12 cellular contexts compared by ENCODE assay signal in the genomic region with DNA sequence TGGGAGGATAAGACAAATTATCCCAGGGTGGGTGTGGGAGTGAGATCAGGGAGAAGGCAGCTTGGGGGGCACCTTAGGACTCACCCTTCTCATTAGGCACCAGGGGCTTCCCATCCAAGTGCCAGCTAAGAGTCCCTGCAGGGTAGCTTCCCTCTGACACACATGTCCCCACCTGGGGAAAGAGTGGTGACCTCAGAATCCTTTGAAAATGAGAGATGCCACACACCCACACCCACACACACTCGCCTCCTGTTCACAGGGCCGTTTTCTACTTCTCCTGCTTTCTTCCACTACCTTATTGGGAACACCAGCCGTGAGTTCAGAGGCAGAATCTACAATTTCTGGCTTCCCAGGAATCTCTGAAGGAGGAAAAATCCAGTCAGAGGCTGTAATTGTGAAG. TPM values are rescaled to one million over a fixed set of nuclear protein-coding genes. Genes with fewer than 3 reads are reported as not detected.
A peak's percentile ranks its signal among the peaks of the same experiment; 100 is the strongest.
DNase-seq lines count a peak whose midpoint lies in the region; ATAC-seq, FAIRE-seq and TF ChIP-seq lines count a peak whose summit lies in the region.
"Had no signal": no experiment of that assay in that cellular context is flagged by ENCODE, and none has a peak within 500 bp of the region (broad histone marks: within the 10 kb centered on the region; RNA-seq: fewer than 3 reads in every experiment).

No MANE protein-coding gene starts in this region.

- ATAC-seq in HepG2 (no peak), right lobe of liver (no peak), GM21526 (IDR thresholded peaks at IDR 0.05; ENCODE audit: low FRiP score, unreplicated experiment) (no peak)
- ATAC-seq in effector memory CD8-positive, alpha-beta T cell (replicated peaks): no peak
- ATAC-seq: left colon had no signal

- no peak overlapping the region for H2AFZ ChIP-seq in HepG2 (ENCODE audit: low read length)

- no peak overlapping the region for H3K27ac ChIP-seq in HepG2 (ENCODE audit: extremely low read length, insufficient read depth, low read length)
- H3K27ac ChIP-seq in right lobe of liver: peak overlapping the region in 1 of 3 donors; percentile 33
- H3K27ac ChIP-seq in neutrophil: peak overlapping the region; percentile 97

- no peak for TF ChIP-seq RAD21 in HepG2 (CRISPR knock-in tag; IDR thresholded peaks at IDR 0.05)

- peaks cover 42 to 54% of the 10 kb centered on the region in 2 donors for H3K4me1 Mint-ChIP-seq in effector memory CD8-positive, alpha-beta T cell (ENCODE audit: low read depth in 2 of 2)

- in situ Hi-C loops in HepG2 (cut with HindIII; ENCODE audit: extremely low pct_ligation_motif_present, low pct_unique_long_range_greater_than_20kb): no loop called here

- H3K4me1 ChIP-seq in HepG2 (ENCODE audit: insufficient read depth, low read length): peaks cover 15% of the 10 kb centered on the region
- peaks cover 0 to 10% (median 0%) of the 10 kb centered on the region in 4 donors for H3K4me1 ChIP-seq in right lobe of liver
- H3K4me1 ChIP-seq in neutrophil (ENCODE audit: control insufficient read depth in 1 of 2, insufficient read depth in 1 of 2, low read depth in 1 of 2, low read length in 1 of 2): peaks cover 36 to 48% of the 10 kb centered on the region in 2 experiments

- no TSS peak for BruUV-seq in HepG2 (replicated peaks; lab: Mats Ljungman, UMichigan)

- CTCF ChIA-PET in HepG2 (lab: Yijun Ruan, JAX; ENCODE audit: low intra/inter-chr PET ratio, low total read pairs): no interaction called here

- intact Hi-C loops in HepG2 (cut with micrococcal nuclease; ENCODE audit: unreplicated experiment) (no loop called here), right lobe of liver (cut with DNase I) (no loop called here)

- TF ChIP-seq CTCF in HepG2 (CRISPR knock-in tag; IDR thresholded peaks at IDR 0.05) (no peak), right lobe of liver (IDR thresholded peaks at IDR 0.05) (no peak), neutrophil (IDR thresholded peaks at IDR 0.05) (no peak)

- POLR2A ChIA-PET in HepG2 (lab: Yijun Ruan, JAX): interaction anchor here (0.6 to 2.4 kb wide), 5 partner anchors 10 to 65 kb away, joined by 3 to 18 read pairs (median 4); a partner anchor contains a TSS

- 96% methylated on average over 3 of the region's 3 CpGs for WGBS in HepG2 (ENCODE audit: low lambda C conversion rate)
- 70% methylated on average over 3 of the region's 3 CpGs for WGBS in right lobe of liver (ENCODE audit: insufficient coverage, low coverage, low lambda C conversion rate, missing lambda C conversion rate)

- peaks cover 62% of the 10 kb centered on the region for H3K36me3 Mint-ChIP-seq in effector memory CD8-positive, alpha-beta T cell (ENCODE audit: insufficient read depth)

- H3K4me2 ChIP-seq in HepG2 (ENCODE audit: low read depth, low read length): no peak overlapping the region

- H3K36me3 ChIP-seq in HepG2 (replicated peaks in 1 of 2; ENCODE audit: control insufficient read depth in 1 of 2, insufficient read depth in 2 of 2, low read length in 2 of 2) (peaks cover 27 to 50% of the 10 kb centered on the region in 2 experiments), right lobe of liver (peaks cover 0 to 7% (median 0%) of the 10 kb centered on the region in 4 donors), neutrophil (peaks cover 67% of the 10 kb centered on the region)

- no peak overlapping the region for H3K4me3 Mint-ChIP-seq in effector memory CD8-positive, alpha-beta T cell
- H3K4me3 Mint-ChIP-seq: B cell had no signal

- H3K9me3 Mint-ChIP-seq in effector memory CD8-positive, alpha-beta T cell: no peaks in the 10 kb centered on the region

- H3K9me3 ChIP-seq in HepG2 (ENCODE audit: low read length): no peaks in the 10 kb centered on the region
- H3K9me3 ChIP-seq in right lobe of liver: no peaks in the 10 kb centered on the region
- H3K9me3 ChIP-seq in neutrophil: no peaks in the 10 kb centered on the region

- H3K9ac ChIP-seq in HepG2 (ENCODE audit: insufficient read depth, low read depth, low read length): no peak overlapping the region

- no peak for FAIRE-seq in HepG2 (lab: Jason Lieb, UNC)
- FAIRE-seq: endothelial cell of umbilical vein had no signal

- no peak for DNase-seq in HepG2 (ENCODE audit: low spot score)
- DNase-seq in right lobe of liver: no peak
- DNase-seq in effector memory CD8-positive, alpha-beta T cell: no peak
- no peak for DNase-seq in NCI-H1105 treated with DMSO at 0.1 percent for 48 hours (lab: John Stamatoyannopoulos, UW)
- no peak for DNase-seq in NCI-H446 treated with DMSO at 0.1 percent for 48 hours (lab: John Stamatoyannopoulos, UW)
- no peak for DNase-seq in SIG-M5 treated with dmso at 0.1 percent for 504 hours (lab: John Stamatoyannopoulos, UW; ENCODE audit: unreplicated experiment)
- DNase-seq: left colon, NCI-H226 had no signal

- H4K20me1 ChIP-seq in HepG2 (ENCODE audit: insufficient read depth, low read length): no peaks in the 10 kb centered on the region

- H3K4me3 ChIP-seq in HepG2 (replicated peaks in 1 of 3; ENCODE audit: insufficient read depth in 1 of 3, low read depth in 2 of 3, low read length in 3 of 3) (no peak overlapping the region), right lobe of liver (no peak overlapping the region), neutrophil (ENCODE audit: low read depth in 1 of 2, low read length in 1 of 2) (no peak overlapping the region)

- peaks cover 20% of the 10 kb centered on the region for H3K79me2 ChIP-seq in HepG2 (ENCODE audit: insufficient read depth, low read length)

- H3K27ac Mint-ChIP-seq in effector memory CD8-positive, alpha-beta T cell: peak overlapping the region; percentile 46 to 75

- TF ChIP-seq POLR2A in HepG2 (IDR thresholded peaks at IDR 0.05; ENCODE audit: insufficient read depth in 1 of 2, low read depth in 2 of 2, low read length in 2 of 2): 0 out of 4 replicates have a peak, but pooled peaks of 1 of the 2 experiments have one; percentile 30
- no peak for TF ChIP-seq POLR2A in right lobe of liver (IDR thresholded peaks at IDR 0.05)

- H3K27me3 Mint-ChIP-seq in effector memory CD8-positive, alpha-beta T cell: no peaks in the 10 kb centered on the region
- H3K27me3 Mint-ChIP-seq: B cell had no signal

- no peaks in the 10 kb centered on the region for H3K27me3 ChIP-seq in HepG2 (ENCODE audit: control insufficient read depth in 1 of 2, insufficient read depth in 2 of 2, low read length in 2 of 2)
- H3K27me3 ChIP-seq in right lobe of liver: no peaks in the 10 kb centered on the region
- no peaks in the 10 kb centered on the region for H3K27me3 ChIP-seq in neutrophil

- no peak for TF ChIP-seq EP300 in HepG2 (IDR thresholded peaks at IDR 0.05; ENCODE audit: low read depth in 2 of 2, low read length in 2 of 2)
- no peak for TF ChIP-seq EP300 in HepG2 (CRISPR knock-in tag; IDR thresholded peaks at IDR 0.05; ENCODE audit: borderline replicate concordance)

RNA-seq across cellular contexts. Expression of a gene that starts 1.0 kb away (rescaled TPM):
- total RNA-seq in HepG2 (2016; rRNA removed; fragmentation: Illumina TruSeq; extraction: Trizol) (0.41 and 1.9 TPM in 2 replicates), right lobe of liver (1 to 10 TPM in 4 of 6 experiments, under 1 TPM in 2; 0.81 to 3.4 (median 1.8) TPM)
- 2.6 and 2.7 TPM in 2 replicates for total RNA-seq in HepG2 (2016; cell fraction: cytosol; rRNA removed; fragmentation: Illumina TruSeq; extraction: Trizol; ENCODE audit: low read depth)
- 0.62 and 1.6 TPM in 2 replicates for total RNA-seq in HepG2 (2016; cell fraction: insoluble cytoplasmic fraction; rRNA removed; fragmentation: Illumina TruSeq; extraction: Trizol)
- total RNA-seq in HepG2 (2016; cell fraction: membrane; rRNA removed; fragmentation: Illumina TruSeq; extraction: Trizol): 1.0 and 1.2 TPM in 2 replicates
- 2.8 and 4.0 TPM in 2 replicates for total RNA-seq in HepG2 (2016; cell fraction: nucleus; rRNA removed; fragmentation: Illumina TruSeq; extraction: Trizol)
- polyA plus RNA-seq in HepG2 (2011; rRNA removed): 5.1 and 5.7 TPM in 2 replicates
- polyA plus RNA-seq in HepG2 (2011; cell fraction: cytosol; rRNA removed): 0.83 and 1.4 TPM in 2 replicates
- 50.1 and 67.3 TPM in 2 replicates for polyA plus RNA-seq in HepG2 (2011; cell fraction: nucleus; rRNA removed)
- 8.4 and 12.5 TPM in 2 replicates for polyA plus RNA-seq in HepG2 (2012)
- polyA plus RNA-seq in HepG2 (2016; cell fraction: cytosol; fragmentation: Illumina TruSeq; extraction: Trizol; ENCODE audit: low read depth): 1.2 and 1.8 TPM in 2 replicates
- 0.76 and 1.1 TPM in 2 replicates for polyA plus RNA-seq in HepG2 (2016; cell fraction: insoluble cytoplasmic fraction; fragmentation: Illumina TruSeq; extraction: Trizol; ENCODE audit: low read depth)
- polyA plus RNA-seq in HepG2 (2016; cell fraction: membrane; fragmentation: Illumina TruSeq; extraction: Trizol; ENCODE audit: low read depth): 1.5 and 1.9 TPM in 2 replicates
- 22.5 and 29.9 TPM in 2 replicates for polyA plus RNA-seq in HepG2 (2016; cell fraction: nucleus; fragmentation: Illumina TruSeq; extraction: Trizol; ENCODE audit: insufficient read depth, low read depth)
- 1.0 and 1.1 TPM in 2 replicates for polyA minus RNA-seq in HepG2 (2011; rRNA and poly(A)+ RNA removed; ENCODE audit: low replicate concordance)
- not detected in 2 replicates for polyA minus RNA-seq in HepG2 (2011; cell fraction: cytosol; rRNA and poly(A)+ RNA removed)
- 5.3 and 9.2 TPM in 2 replicates for polyA minus RNA-seq in HepG2 (2011; cell fraction: nucleus; rRNA and poly(A)+ RNA removed)

RNA-seq across cellular contexts. Expression of a gene that starts 4.8 kb away (rescaled TPM):
- 98.0 and 107 TPM in 2 replicates for total RNA-seq in HepG2 (2016; rRNA removed; fragmentation: Illumina TruSeq; extraction: Trizol)
- 51.1 and 51.5 TPM in 2 replicates for total RNA-seq in HepG2 (2016; cell fraction: cytosol; rRNA removed; fragmentation: Illumina TruSeq; extraction: Trizol; ENCODE audit: low read depth)
- total RNA-seq in HepG2 (2016; cell fraction: insoluble cytoplasmic fraction; rRNA removed; fragmentation: Illumina TruSeq; extraction: Trizol): 100 and 113 TPM in 2 replicates
- total RNA-seq in HepG2 (2016; cell fraction: membrane; rRNA removed; fragmentation: Illumina TruSeq; extraction: Trizol): 81.3 and 84.1 TPM in 2 replicates
- total RNA-seq in HepG2 (2016; cell fraction: nucleus; rRNA removed; fragmentation: Illumina TruSeq; extraction: Trizol): 38.9 and 40.1 TPM in 2 replicates
- polyA plus RNA-seq in HepG2 (2011; rRNA removed): 117 and 131 TPM in 2 replicates
- polyA plus RNA-seq in HepG2 (2011; cell fraction: cytosol; rRNA removed): 180 and 181 TPM in 2 replicates
- polyA plus RNA-seq in HepG2 (2011; cell fraction: nucleus; rRNA removed): 49.7 and 51.1 TPM in 2 replicates
- polyA plus RNA-seq in HepG2 (2012): 124 and 133 TPM in 2 replicates
- polyA plus RNA-seq in HepG2 (2016; cell fraction: cytosol; fragmentation: Illumina TruSeq; extraction: Trizol; ENCODE audit: low read depth): 72.5 TPM in 2 replicates
- 150 and 151 TPM in 2 replicates for polyA plus RNA-seq in HepG2 (2016; cell fraction: insoluble cytoplasmic fraction; fragmentation: Illumina TruSeq; extraction: Trizol; ENCODE audit: low read depth)
- 109 and 112 TPM in 2 replicates for polyA plus RNA-seq in HepG2 (2016; cell fraction: membrane; fragmentation: Illumina TruSeq; extraction: Trizol; ENCODE audit: low read depth)
- 75.3 and 76.6 TPM in 2 replicates for polyA plus RNA-seq in HepG2 (2016; cell fraction: nucleus; fragmentation: Illumina TruSeq; extraction: Trizol; ENCODE audit: insufficient read depth, low read depth)
- 64.0 and 99.2 TPM in 2 replicates for polyA minus RNA-seq in HepG2 (2011; rRNA and poly(A)+ RNA removed; ENCODE audit: low replicate concordance)
- 36.3 and 44.2 TPM in 2 replicates for polyA minus RNA-seq in HepG2 (2011; cell fraction: cytosol; rRNA and poly(A)+ RNA removed)
- polyA minus RNA-seq in HepG2 (2011; cell fraction: nucleus; rRNA and poly(A)+ RNA removed): 16.9 and 18.9 TPM in 2 replicates
- total RNA-seq in right lobe of liver: 10 to 100 TPM; 50.5 to 90.4 (median 60.9) TPM

RNA-seq across cellular contexts. Expression of a gene that starts 7.0 kb away (rescaled TPM):
- total RNA-seq in HepG2 (2016; rRNA removed; fragmentation: Illumina TruSeq; extraction: Trizol): 42.3 and 45.2 TPM in 2 replicates
- 12.1 and 13.1 TPM in 2 replicates for total RNA-seq in HepG2 (2016; cell fraction: cytosol; rRNA removed; fragmentation: Illumina TruSeq; extraction: Trizol; ENCODE audit: low read depth)
- total RNA-seq in HepG2 (2016; cell fraction: insoluble cytoplasmic fraction; rRNA removed; fragmentation: Illumina TruSeq; extraction: Trizol): 42.9 and 44.9 TPM in 2 replicates
- 41.6 and 42.9 TPM in 2 replicates for total RNA-seq in HepG2 (2016; cell fraction: membrane; rRNA removed; fragmentation: Illumina TruSeq; extraction: Trizol)
- 25.7 and 31.6 TPM in 2 replicates for total RNA-seq in HepG2 (2016; cell fraction: nucleus; rRNA removed; fragmentation: Illumina TruSeq; extraction: Trizol)
- polyA plus RNA-seq in HepG2 (2011; rRNA removed): 77.8 and 102 TPM in 2 replicates
- polyA plus RNA-seq in HepG2 (2011; cell fraction: cytosol; rRNA removed): 64.6 and 73.5 TPM in 2 replicates
- 182 TPM in 2 replicates for polyA plus RNA-seq in HepG2 (2011; cell fraction: nucleus; rRNA removed)
- polyA plus RNA-seq in HepG2 (2012): 59.3 and 64.5 TPM in 2 replicates
- 13.4 and 14.0 TPM in 2 replicates for polyA plus RNA-seq in HepG2 (2016; cell fraction: cytosol; fragmentation: Illumina TruSeq; extraction: Trizol; ENCODE audit: low read depth)
- 65.7 and 70.8 TPM in 2 replicates for polyA plus RNA-seq in HepG2 (2016; cell fraction: insoluble cytoplasmic fraction; fragmentation: Illumina TruSeq; extraction: Trizol; ENCODE audit: low read depth)
- 43.5 and 44.8 TPM in 2 replicates for polyA plus RNA-seq in HepG2 (2016; cell fraction: membrane; fragmentation: Illumina TruSeq; extraction: Trizol; ENCODE audit: low read depth)
- 91.8 and 101 TPM in 2 replicates for polyA plus RNA-seq in HepG2 (2016; cell fraction: nucleus; fragmentation: Illumina TruSeq; extraction: Trizol; ENCODE audit: insufficient read depth, low read depth)
- polyA minus RNA-seq in HepG2 (2011; rRNA and poly(A)+ RNA removed; ENCODE audit: low replicate concordance): 42.4 and 74.2 TPM in 2 replicates
- polyA minus RNA-seq in HepG2 (2011; cell fraction: cytosol; rRNA and poly(A)+ RNA removed): 34.8 and 36.8 TPM in 2 replicates
- polyA minus RNA-seq in HepG2 (2011; cell fraction: nucleus; rRNA and poly(A)+ RNA removed): 46.7 and 47.1 TPM in 2 replicates
- 10 to 100 TPM; 15.5 to 29.5 (median 24.3) TPM for total RNA-seq in right lobe of liver

RNA-seq across cellular contexts. Expression of a gene that starts 7.1 kb away (rescaled TPM):
- total RNA-seq in HepG2 (2016; rRNA removed; fragmentation: Illumina TruSeq; extraction: Trizol): 40.4 and 51.3 TPM in 2 replicates
- total RNA-seq in HepG2 (2016; cell fraction: cytosol; rRNA removed; fragmentation: Illumina TruSeq; extraction: Trizol; ENCODE audit: low read depth): 81.2 and 93.6 TPM in 2 replicates
- total RNA-seq in HepG2 (2016; cell fraction: insoluble cytoplasmic fraction; rRNA removed; fragmentation: Illumina TruSeq; extraction: Trizol): 33.4 and 51.4 TPM in 2 replicates
- total RNA-seq in HepG2 (2016; cell fraction: membrane; rRNA removed; fragmentation: Illumina TruSeq; extraction: Trizol): 155 and 171 TPM in 2 replicates
- total RNA-seq in HepG2 (2016; cell fraction: nucleus; rRNA removed; fragmentation: Illumina TruSeq; extraction: Trizol): 32.0 and 35.9 TPM in 2 replicates
- 139 and 164 TPM in 2 replicates for polyA plus RNA-seq in HepG2 (2011; rRNA removed)
- 172 and 177 TPM in 2 replicates for polyA plus RNA-seq in HepG2 (2011; cell fraction: cytosol; rRNA removed)
- polyA plus RNA-seq in HepG2 (2011; cell fraction: nucleus; rRNA removed): 110 and 131 TPM in 2 replicates
- polyA plus RNA-seq in HepG2 (2012): 90.8 and 93.8 TPM in 2 replicates
- polyA plus RNA-seq in HepG2 (2016; cell fraction: cytosol; fragmentation: Illumina TruSeq; extraction: Trizol; ENCODE audit: low read depth): 243 and 265 TPM in 2 replicates
- 72.4 and 91.5 TPM in 2 replicates for polyA plus RNA-seq in HepG2 (2016; cell fraction: insoluble cytoplasmic fraction; fragmentation: Illumina TruSeq; extraction: Trizol; ENCODE audit: low read depth)
- 343 and 366 TPM in 2 replicates for polyA plus RNA-seq in HepG2 (2016; cell fraction: membrane; fragmentation: Illumina TruSeq; extraction: Trizol; ENCODE audit: low read depth)
- 92.4 and 99.1 TPM in 2 replicates for polyA plus RNA-seq in HepG2 (2016; cell fraction: nucleus; fragmentation: Illumina TruSeq; extraction: Trizol; ENCODE audit: insufficient read depth, low read depth)
- 171 and 334 TPM in 2 replicates for polyA minus RNA-seq in HepG2 (2011; rRNA and poly(A)+ RNA removed; ENCODE audit: low replicate concordance)
- 80.3 and 91.5 TPM in 2 replicates for polyA minus RNA-seq in HepG2 (2011; cell fraction: cytosol; rRNA and poly(A)+ RNA removed)
- polyA minus RNA-seq in HepG2 (2011; cell fraction: nucleus; rRNA and poly(A)+ RNA removed): 25.5 and 38.5 TPM in 2 replicates
- total RNA-seq in right lobe of liver: 10 to 100 TPM; 23.5 to 36.9 (median 31.6) TPM

RNA-seq across cellular contexts. Expression of a gene that starts 9.4 kb away (rescaled TPM):
- total RNA-seq in HepG2 (2016; rRNA removed; fragmentation: Illumina TruSeq; extraction: Trizol) (0.18 and 0.27 TPM in 2 replicates), right lobe of liver (1 to 10 TPM; 3.7 to 9.2 (median 5.7) TPM)
- 0.44 and 0.81 TPM in 2 replicates for total RNA-seq in HepG2 (2016; cell fraction: cytosol; rRNA removed; fragmentation: Illumina TruSeq; extraction: Trizol; ENCODE audit: low read depth)
- total RNA-seq in HepG2 (2016; cell fraction: insoluble cytoplasmic fraction; rRNA removed; fragmentation: Illumina TruSeq; extraction: Trizol): 0.22 and 0.37 TPM in 2 replicates
- 0.56 and 0.86 TPM in 2 replicates for total RNA-seq in HepG2 (2016; cell fraction: membrane; rRNA removed; fragmentation: Illumina TruSeq; extraction: Trizol)
- 0.37 TPM in 1 of 2 replicates, not detected in the other for total RNA-seq in HepG2 (2016; cell fraction: nucleus; rRNA removed; fragmentation: Illumina TruSeq; extraction: Trizol)
- 6.2 and 7.5 TPM in 2 replicates for polyA plus RNA-seq in HepG2 (2011; rRNA removed)
- 4.7 and 5.8 TPM in 2 replicates for polyA plus RNA-seq in HepG2 (2011; cell fraction: cytosol; rRNA removed)
- 5.9 and 6.0 TPM in 2 replicates for polyA plus RNA-seq in HepG2 (2011; cell fraction: nucleus; rRNA removed)
- 3.3 and 4.1 TPM in 2 replicates for polyA plus RNA-seq in HepG2 (2012)
- polyA plus RNA-seq in HepG2 (2016; cell fraction: cytosol; fragmentation: Illumina TruSeq; extraction: Trizol; ENCODE audit: low read depth): 0.46 and 0.87 TPM in 2 replicates
- 0.22 and 0.38 TPM in 2 replicates for polyA plus RNA-seq in HepG2 (2016; cell fraction: insoluble cytoplasmic fraction; fragmentation: Illumina TruSeq; extraction: Trizol; ENCODE audit: low read depth)
- polyA plus RNA-seq in HepG2 (2016; cell fraction: membrane; fragmentation: Illumina TruSeq; extraction: Trizol; ENCODE audit: low read depth): 0.89 and 1.0 TPM in 2 replicates
- polyA plus RNA-seq in HepG2 (2016; cell fraction: nucleus; fragmentation: Illumina TruSeq; extraction: Trizol; ENCODE audit: insufficient read depth, low read depth): 0.45 and 0.55 TPM in 2 replicates
- polyA minus RNA-seq in HepG2 (2011; rRNA and poly(A)+ RNA removed; ENCODE audit: low replicate concordance): 0.42 and 2.7 TPM in 2 replicates
- polyA minus RNA-seq in HepG2 (2011; cell fraction: cytosol; rRNA and poly(A)+ RNA removed): 1.2 and 1.7 TPM in 2 replicates
- polyA minus RNA-seq in HepG2 (2011; cell fraction: nucleus; rRNA and poly(A)+ RNA removed): 1.3 and 1.9 TPM in 2 replicates
